17 cellular contexts compared by ENCODE assay signal in the genomic region with DNA sequence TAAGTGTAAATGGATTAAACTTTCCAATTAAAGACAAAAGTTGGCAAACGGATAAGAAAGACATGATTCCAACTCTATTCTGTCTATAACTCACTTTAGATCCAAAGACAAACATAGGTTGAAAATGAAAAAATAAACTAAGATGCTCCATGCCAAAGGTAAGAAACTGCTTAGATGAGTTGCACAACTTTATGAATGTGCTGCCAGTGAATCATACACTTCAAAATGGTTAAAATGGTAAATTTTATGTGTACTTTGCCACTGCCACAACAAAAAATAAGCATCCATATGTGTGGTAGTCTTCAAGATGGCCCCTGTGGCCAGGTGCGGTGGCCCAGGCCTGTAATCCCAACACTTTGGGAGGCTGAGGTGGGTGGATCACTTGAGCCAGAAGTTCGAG. TPM values are rescaled to one million over a fixed set of nuclear protein-coding genes. Genes with fewer than 3 reads are reported as not detected.
DNase-seq lines count a peak whose midpoint lies in the region; ATAC-seq and TF ChIP-seq lines count a peak whose summit lies in the region.
"Had no signal": no experiment of that assay in that cellular context is flagged by ENCODE, and none has a peak within 500 bp of the region (broad histone marks: within the 10 kb centered on the region; RNA-seq: fewer than 3 reads in every experiment).

No MANE protein-coding gene starts in this region.

- H3K4me3 ChIP-seq in IMR-90 (ENCODE audit: insufficient read depth, low read depth, low read length) = no peak overlapping the region
- H3K4me3 ChIP-seq: HAP-1 had no signal

- H3K9me1 ChIP-seq in IMR-90 (ENCODE audit: insufficient read depth, low read length) = peaks cover 7% of the 10 kb centered on the region

- H2AK9ac ChIP-seq in IMR-90 (replicated peaks; ENCODE audit: low read depth, low read length, poor library complexity) = no peak overlapping the region

- no peak overlapping the region for H3K18ac ChIP-seq in IMR-90 (ENCODE audit: low read depth, low read length)

- H3K36me3 Mint-ChIP-seq in activated T-cell treated with anti-CD3 and anti-CD28 coated beads, Interleukin-2, amount 50 U/mL, for 72 hours (ENCODE audit: insufficient read depth in 2 of 2) = peaks cover 17 to 18% of the 10 kb centered on the region in 2 donors
- H3K36me3 Mint-ChIP-seq in activated T-cell treated with anti-CD3 and anti-CD28 coated beads, Interleukin-2, amount 50 U/mL, for 4 hours (ENCODE audit: insufficient read depth) = peaks cover 13% of the 10 kb centered on the region

- H3K9me3 Mint-ChIP-seq in activated T-cell treated with anti-CD3 and anti-CD28 coated beads, Interleukin-2, amount 50 U/mL, for 72 hours = peaks cover 0 to 5% of the 10 kb centered on the region in 2 donors
- H3K9me3 Mint-ChIP-seq in activated T-cell treated with anti-CD3 and anti-CD28 coated beads, Interleukin-2, amount 50 U/mL, for 4 hours = peaks cover under 1% of the 10 kb centered on the region
- H3K9me3 Mint-ChIP-seq: CD4-positive, alpha-beta memory T cell; HFFc6 had no signal

- no peak overlapping the region for H3K9ac ChIP-seq in IMR-90 (ENCODE audit: low read depth, low read length)

- no peaks in the 10 kb centered on the region for H3K9me3 ChIP-seq in IMR-90 (ENCODE audit: control insufficient read depth, insufficient read depth, low read length)
- H3K9me3 ChIP-seq: HAP-1 had no signal

- peaks cover 4% of the 10 kb centered on the region for H3K4me1 ChIP-seq in IMR-90 (ENCODE audit: control insufficient read depth, insufficient read depth, low read length)

- no peak for TF ChIP-seq RAD21 in IMR-90 (IDR thresholded peaks at IDR 0.05; ENCODE audit: low read length)

- ATAC-seq in activated T-cell treated with anti-CD3 and anti-CD28 coated beads, Interleukin-2, amount 50 U/mL, for 72 hours (replicated peaks in 1 of 2) = peak; percentile 45 to 71
- ATAC-seq in activated T-cell treated with anti-CD3 and anti-CD28 coated beads, Interleukin-2, amount 50 U/mL, for 4 hours = no peak
- ATAC-seq in IMR-90 (ENCODE audit: low read depth) = no peak
- no peak for ATAC-seq in activated CD4-positive, CD25-positive, alpha-beta regulatory T cell treated with anti-CD3 and anti-CD28 coated beads, Interleukin-2, amount 50 U/mL, for 24 hours

- H3K27me3 Mint-ChIP-seq in activated T-cell treated with anti-CD3 and anti-CD28 coated beads, Interleukin-2, amount 50 U/mL, for 72 hours (ENCODE audit: low read depth) = no peaks in the 10 kb centered on the region
- H3K27me3 Mint-ChIP-seq in activated T-cell treated with anti-CD3 and anti-CD28 coated beads, Interleukin-2, amount 50 U/mL, for 4 hours (ENCODE audit: low read depth) = no peaks in the 10 kb centered on the region
- H3K27me3 Mint-ChIP-seq: CD4-positive, alpha-beta memory T cell had no signal

- H3K27ac ChIP-seq in IMR-90 (ENCODE audit: insufficient read depth, low read length) = no peak overlapping the region

- dilution Hi-C loops in IMR-90 (cut with HindIII; ENCODE audit: low sequenced_read_pairs, unreplicated experiment) = no loop called here

- TF ChIP-seq POLR2A in IMR-90 (IDR thresholded peaks at IDR 0.05; ENCODE audit: low read depth, low read length) = no peak

- no peak overlapping the region for H3K14ac ChIP-seq in IMR-90 (replicated peaks; ENCODE audit: low read depth, low read length)

- no peak overlapping the region for H2BK120ac ChIP-seq in IMR-90 (ENCODE audit: low read depth, low read length)

- no peak overlapping the region for H4K91ac ChIP-seq in IMR-90 (ENCODE audit: insufficient read depth, low read depth, low read length)

- H3K56ac ChIP-seq in IMR-90 (ENCODE audit: extremely low read depth, insufficient read depth, low read length) = no peak overlapping the region

- H2BK20ac ChIP-seq in IMR-90 (ENCODE audit: low read depth, low read length) = no peak overlapping the region

- H3K4ac ChIP-seq in IMR-90 (ENCODE audit: low read depth, low read length) = no peak overlapping the region

- H3K36me3 ChIP-seq in IMR-90 (ENCODE audit: control insufficient read depth, insufficient read depth, low read length) = no peaks in the 10 kb centered on the region
- H3K36me3 ChIP-seq: HAP-1 had no signal

- peaks cover 8 to 18% of the 10 kb centered on the region in 2 experiments; a peak in 3 of 4 replicates for H3K79me1 ChIP-seq in IMR-90 (ENCODE audit: low read depth in 1 of 2, low read length in 2 of 2)

- CTCF ChIA-PET in IMR-90 (lab: Yijun Ruan, JAX) = no interaction called here

- no peak overlapping the region for H2AFZ ChIP-seq in IMR-90 (replicated peaks; ENCODE audit: low read length, poor library complexity)

- no peaks in the 10 kb centered on the region for H3K27me3 ChIP-seq in IMR-90 (ENCODE audit: control insufficient read depth, insufficient read depth, low read length)

- no peak overlapping the region for H4K8ac ChIP-seq in IMR-90 (ENCODE audit: low read depth in 2 of 2, low read length in 2 of 2)

- no peak overlapping the region for H2BK5ac ChIP-seq in IMR-90 (ENCODE audit: low read depth, low read length, poor library complexity, severe bottlenecking)

- intact Hi-C loops in IMR-90 (cut with micrococcal nuclease) = no loop called here

- in situ Hi-C loops in IMR-90 (cut with MboI; ENCODE audit: low sequenced_read_pairs) = no loop called here

- H3K23ac ChIP-seq in IMR-90 (ENCODE audit: low read depth, low read length) = no peak overlapping the region

- POLR2A ChIA-PET in IMR-90 (lab: Charles Lee; ENCODE audit: unreplicated experiment) = no interaction called here

- no TSS peak for BruUV-seq in IMR-90 (replicated peaks; lab: Mats Ljungman, UMichigan)

- H3K4me2 ChIP-seq in IMR-90 (ENCODE audit: low read depth, low read length) = no peak overlapping the region

- no peak for DNase-seq in activated T-cell treated with anti-CD3 and anti-CD28 coated beads, Interleukin-2, amount 50 U/mL, for 72 hours
- no peak for DNase-seq in activated T-cell treated with anti-CD3 and anti-CD28 coated beads, Interleukin-2, amount 50 U/mL, for 4 hours
- DNase-seq in IMR-90 (no peak), amniotic epithelial cell (ENCODE audit: low read depth) (peak; percentile 31), iris pigment epithelial cell (ENCODE audit: low read depth) (peak; percentile 21), NCI-H1930 (lab: John Stamatoyannopoulos, UW) (no peak)
- DNase-seq: C1 segment of cervical spinal cord; Calu3; CD4-positive, alpha-beta memory T cell; COR-L47; DMS53; DMS79 treated with DMSO at 0.1 percent for 48 hours; GF-D8; GOT3; HFFc6 had no signal

- H2AK5ac ChIP-seq in IMR-90 (ENCODE audit: low read depth, low read length) = no peak overlapping the region

- whole genome bisulfite sequencing in IMR-90 (ENCODE audit: extremely low coverage in 2 of 2, insufficient read length in 1 of 2), 2 experiments = no CpG with 5 or more reads among the region's 3 CpGs

- H3K4me1 Mint-ChIP-seq in activated T-cell treated with anti-CD3 and anti-CD28 coated beads, Interleukin-2, amount 50 U/mL, for 72 hours (ENCODE audit: low read depth) = peaks cover 68% of the 10 kb centered on the region
- peaks cover 33% of the 10 kb centered on the region for H3K4me1 Mint-ChIP-seq in activated T-cell treated with anti-CD3 and anti-CD28 coated beads, Interleukin-2, amount 50 U/mL, for 4 hours (ENCODE audit: low read depth)

- H3K4me3 Mint-ChIP-seq in activated T-cell treated with anti-CD3 and anti-CD28 coated beads, Interleukin-2, amount 50 U/mL, for 72 hours = peak overlapping the region in 1 of 2 donors; percentile 37
- H3K4me3 Mint-ChIP-seq in activated T-cell treated with anti-CD3 and anti-CD28 coated beads, Interleukin-2, amount 50 U/mL, for 4 hours = no peak overlapping the region
- H3K4me3 Mint-ChIP-seq: CD4-positive, alpha-beta memory T cell; HFFc6 had no signal

- peak overlapping the region; percentile 86 for H3K27ac Mint-ChIP-seq in activated T-cell treated with anti-CD3 and anti-CD28 coated beads, Interleukin-2, amount 50 U/mL, for 72 hours
- H3K27ac Mint-ChIP-seq: HFFc6 had no signal

- H4K20me1 ChIP-seq in IMR-90 (ENCODE audit: insufficient read depth, low read length) = no peaks in the 10 kb centered on the region; the same call in 1 of the 2 replicates

- H4K5ac ChIP-seq in IMR-90 (ENCODE audit: low read depth, low read length) = no peak overlapping the region

- TF ChIP-seq CTCF in IMR-90 (conservative IDR thresholded peaks at IDR 0.05; ENCODE audit: low read depth, low read length) = no peak

- no peak overlapping the region for H2BK15ac ChIP-seq in IMR-90 (ENCODE audit: low read depth, low read length)

TF ChIP-seq in IMR-90, 13 proteins besides CTCF, POLR2A, EP300 and RAD21 (continues in another document):
- TF ChIP-seq, protein P1, sequence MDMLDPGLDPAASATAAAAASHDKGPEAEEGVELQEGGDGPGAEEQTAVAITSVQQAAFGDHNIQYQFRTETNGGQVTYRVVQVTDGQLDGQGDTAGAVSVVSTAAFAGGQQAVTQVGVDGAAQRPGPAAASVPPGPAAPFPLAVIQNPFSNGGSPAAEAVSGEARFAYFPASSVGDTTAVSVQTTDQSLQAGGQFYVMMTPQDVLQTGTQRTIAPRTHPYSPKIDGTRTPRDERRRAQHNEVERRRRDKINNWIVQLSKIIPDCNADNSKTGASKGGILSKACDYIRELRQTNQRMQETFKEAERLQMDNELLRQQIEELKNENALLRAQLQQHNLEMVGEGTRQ (IDR thresholded peaks at IDR 0.05; ENCODE audit: low read depth, low read length) = no peak

RNA-seq across cellular contexts. Expression of a gene that starts 45.0 kb away (rescaled TPM):
- 10 to 100 TPM; 41.8 to 44.9 TPM for total RNA-seq in activated T-cell treated with anti-CD3 and anti-CD28 coated beads, Interleukin-2, amount 50 U/mL, for 72 hours
- 10 to 100 TPM; 31.1 to 39.8 (median 31.8) TPM for total RNA-seq in activated T-cell treated with anti-CD3 and anti-CD28 coated beads, Interleukin-2, amount 50 U/mL, for 4 hours
- 32.8 and 42.5 TPM in 2 replicates for total RNA-seq in IMR-90 (2012; rRNA removed)
- 19.1 and 26.7 TPM in 2 replicates for polyA plus RNA-seq in IMR-90 (2012; rRNA removed)
- polyA plus RNA-seq in IMR-90 (2012; cell fraction: cytosol; rRNA removed) = 18.2 and 26.4 TPM in 2 replicates
- 8.8 and 9.3 TPM in 2 replicates for polyA plus RNA-seq in IMR-90 (2012; cell fraction: nucleus; rRNA removed; ENCODE audit: low replicate concordance)

RNA-seq across cellular contexts. Expression of a gene that starts 45.1 kb away (rescaled TPM):
- total RNA-seq in activated T-cell treated with anti-CD3 and anti-CD28 coated beads, Interleukin-2, amount 50 U/mL, for 72 hours = 10 to 100 TPM; 17.7 to 18.2 TPM
- total RNA-seq in activated T-cell treated with anti-CD3 and anti-CD28 coated beads, Interleukin-2, amount 50 U/mL, for 4 hours = 10 to 100 TPM; 15.5 to 20.1 (median 15.8) TPM
- total RNA-seq in IMR-90 (2012; rRNA removed) = 12.0 and 12.8 TPM in 2 replicates
- polyA plus RNA-seq in IMR-90 (2012; rRNA removed) = 4.4 and 4.9 TPM in 2 replicates
- polyA plus RNA-seq in IMR-90 (2012; cell fraction: cytosol; rRNA removed) = 1.6 and 2.4 TPM in 2 replicates
- polyA plus RNA-seq in IMR-90 (2012; cell fraction: nucleus; rRNA removed; ENCODE audit: low replicate concordance) = 0.74 and 3.6 TPM in 2 replicates

RNA-seq across cellular contexts. Expression of a gene that starts 46.9 kb away (rescaled TPM):
- 100 to 1,000 TPM; 400 to 660 TPM for total RNA-seq in activated T-cell treated with anti-CD3 and anti-CD28 coated beads, Interleukin-2, amount 50 U/mL, for 72 hours
- total RNA-seq in activated T-cell treated with anti-CD3 and anti-CD28 coated beads, Interleukin-2, amount 50 U/mL, for 4 hours = 10 to 100 TPM; 54.2 to 75.8 (median 64.8) TPM
- total RNA-seq in IMR-90 (2012; rRNA removed) = 1.6 and 2.2 TPM in 2 replicates
- 3.0 and 3.9 TPM in 2 replicates for polyA plus RNA-seq in IMR-90 (2012; rRNA removed)
- polyA plus RNA-seq in IMR-90 (2012; cell fraction: cytosol; rRNA removed) = 3.4 and 3.8 TPM in 2 replicates
- 5.1 and 5.2 TPM in 2 replicates for polyA plus RNA-seq in IMR-90 (2012; cell fraction: nucleus; rRNA removed; ENCODE audit: low replicate concordance)

Comparison
In these comparisons a context has a peak if more than half of its experiments do, and no peak if none do; other contexts are left out.
1. ATAC-seq: peak in activated T-cell treated with anti-CD3 and anti-CD28 coated beads, Interleukin-2, amount 50 U/mL, for 72 hours (2 of 2); none in activated T-cell treated with anti-CD3 and anti-CD28 coated beads, Interleukin-2, amount 50 U/mL, for 4 hours (0 of 2), IMR-90 (single experiment) and activated CD4-positive, CD25-positive, alpha-beta regulatory T cell treated with anti-CD3 and anti-CD28 coated beads, Interleukin-2, amount 50 U/mL, for 24 hours (0 of 2).
2. DNase-seq: peak in amniotic epithelial cell (single experiment) and iris pigment epithelial cell (single experiment); none in activated T-cell treated with anti-CD3 and anti-CD28 coated beads, Interleukin-2, amount 50 U/mL, for 72 hours (0 of 2), activated T-cell treated with anti-CD3 and anti-CD28 coated beads, Interleukin-2, amount 50 U/mL, for 4 hours (single experiment), IMR-90 (single experiment) and NCI-H1930 (0 of 2).
3. RNA of a gene that starts 46.9 kb away (total RNA-seq): 400 to 660 TPM in activated T-cell treated with anti-CD3 and anti-CD28 coated beads, Interleukin-2, amount 50 U/mL, for 72 hours and 54.2 to 75.8 TPM in activated T-cell treated with anti-CD3 and anti-CD28 coated beads, Interleukin-2, amount 50 U/mL, for 4 hours; 1.6 to 2.2 TPM in IMR-90; every median in the first group is over 10 times any median in the second.